19 cellular contexts compared by ENCODE assay signal in genomic region chr20:61643631-61644386, GRCh38.
DNase-seq lines count a peak whose midpoint lies in the region; ATAC-seq and TF ChIP-seq lines count a peak whose summit lies in the region.
"Had no signal": no experiment of that assay in that cellular context is flagged by ENCODE, and none has a peak within 500 bp of the region (broad histone marks: within the 10 kb centered on the region; RNA-seq: fewer than 3 reads in every experiment).

No MANE protein-coding gene starts in this region.

- no peaks in the 10 kb centered on the region for H3K36me3 ChIP-seq in OCI-LY7 (ENCODE audit: insufficient read depth, low read length)
- H3K36me3 ChIP-seq in gastroesophageal sphincter, result no peaks in the 10 kb centered on the region
- H3K36me3 ChIP-seq: BE2C had no signal

- in situ Hi-C loops in GM13976 (cut with MboI; ENCODE audit: low sequenced_read_pairs, unreplicated experiment), result no loop called here

- H4K20me1 ChIP-seq in OCI-LY7 (ENCODE audit: insufficient read depth, low read length), result no peaks in the 10 kb centered on the region

- TF ChIP-seq CTCF in AG09309 (IDR thresholded peaks at IDR 0.05; ENCODE audit: control insufficient read depth, insufficient read depth, low read depth, low read length, missing control alignments) (peak; percentile 15), OCI-LY7 (conservative IDR thresholded peaks at IDR 0.05; ENCODE audit: low read length) (0 out of 2 replicates have a peak, but pooled peaks have one; percentile 12), gastroesophageal sphincter (IDR thresholded peaks at IDR 0.05) (no peak), nephron progenitor cell (IDR thresholded peaks at IDR 0.05) (no peak), GM13976 (IDR thresholded peaks at IDR 0.05; ENCODE audit: borderline replicate concordance, control extremely low read depth, extremely low read depth, insufficient read depth, missing control alignments) (no peak)

- H3K4me3 ChIP-seq in AG09309 (ENCODE audit: control insufficient read depth, low read depth, low read length) (no peak overlapping the region), OCI-LY7 (ENCODE audit: low read depth, low read length, poor library complexity, severe bottlenecking) (no peak overlapping the region), gastroesophageal sphincter (no peak overlapping the region)
- H3K4me3 ChIP-seq: PC-9, SK-N-MC had no signal

- POLR2A ChIA-PET in OCI-LY7 (lab: Charles Lee), result no interaction called here

- H2AFZ ChIP-seq in OCI-LY7 (ENCODE audit: low read length), result no peak overlapping the region
- H2AFZ ChIP-seq: PC-9 had no signal

- DNase-seq in AG09309 (ENCODE audit: low read depth) (no peak), OCI-LY7 (ENCODE audit: low spot score) (no peak), nephron progenitor cell (no peak), GM13976 (ENCODE audit: low spot score) (no peak), left colon (no peak)
- DNase-seq: ACHN; BE2C; CD8-positive, alpha-beta T cell; H9; MV-4-11; NCI-H1417; NCI-H1930; NCI-H446; NCI-H69; PC-9 had no signal

- peak overlapping the region; percentile 49 for H3K27ac Mint-ChIP-seq in nephron progenitor cell
- H3K27ac Mint-ChIP-seq: CD8-positive, alpha-beta T cell; H9 had no signal

- no peaks in the 10 kb centered on the region for H3K36me3 Mint-ChIP-seq in nephron progenitor cell (ENCODE audit: low read depth)
- H3K36me3 Mint-ChIP-seq: CD8-positive, alpha-beta T cell had no signal

- H3K27me3 Mint-ChIP-seq in nephron progenitor cell (ENCODE audit: low read depth, poor library complexity), result peaks cover 11% of the 10 kb centered on the region

- no TSS peak for BruUV-seq in OCI-LY7 (replicated peaks; lab: Mats Ljungman, UMichigan)

- H3K27me3 ChIP-seq in gastroesophageal sphincter, result peaks cover 69% of the 10 kb centered on the region
- H3K27me3 ChIP-seq: BE2C had no signal

- no peak for TF ChIP-seq POLR2A in gastroesophageal sphincter (IDR thresholded peaks at IDR 0.05)

- CTCF ChIA-PET in OCI-LY7 (lab: Charles Lee; ENCODE audit: unreplicated experiment), result no interaction called here

- H3K9me2 ChIP-seq in OCI-LY7 (ENCODE audit: insufficient read depth, low read length), result no peaks in the 10 kb centered on the region

- TF ChIP-seq EP300 in gastroesophageal sphincter (IDR thresholded peaks at IDR 0.05), result no peak

- ATAC-seq in gastroesophageal sphincter (peak; percentile 22), GM21367 (IDR thresholded peaks at IDR 0.05; ENCODE audit: unreplicated experiment) (no peak), GM19328 (IDR thresholded peaks at IDR 0.05; ENCODE audit: unreplicated experiment) (no peak), left colon (no peak)
- ATAC-seq: CD8-positive, alpha-beta T cell had no signal

- intact Hi-C loops in OCI-LY7 (cut with micrococcal nuclease; ENCODE audit: unreplicated experiment) (no loop called here), left colon (cut with DNase I, micrococcal nuclease) (no loop called here)

- H3K4me1 Mint-ChIP-seq in nephron progenitor cell, result peaks cover 35% of the 10 kb centered on the region

- H3K4me1 ChIP-seq in OCI-LY7 (ENCODE audit: insufficient read depth, low read length, poor library complexity, severe bottlenecking), result no peaks in the 10 kb centered on the region
- no peaks in the 10 kb centered on the region for H3K4me1 ChIP-seq in gastroesophageal sphincter
- H3K4me1 ChIP-seq: BE2C had no signal

- no peak overlapping the region for H3K4me2 ChIP-seq in OCI-LY7 (ENCODE audit: low read length)
- H3K4me2 ChIP-seq: PC-9 had no signal

- 44 to 69% methylated on average over 2 to 9 of the region's 13 CpGs for WGBS in gastroesophageal sphincter (ENCODE audit: low coverage in 1 of 2), 2 donors

- no peak overlapping the region for H3K4me3 Mint-ChIP-seq in nephron progenitor cell
- H3K4me3 Mint-ChIP-seq: CD8-positive, alpha-beta T cell; H9 had no signal

- no peak overlapping the region for H3K27ac ChIP-seq in OCI-LY7 (ENCODE audit: low read depth, low read length, poor library complexity, severe bottlenecking)
- H3K27ac ChIP-seq in gastroesophageal sphincter, result no peak overlapping the region
- H3K27ac ChIP-seq: PC-9, SK-N-MC had no signal

- no peaks in the 10 kb centered on the region for H3K79me2 ChIP-seq in OCI-LY7 (ENCODE audit: insufficient read depth, low read depth, low read length)

- no peaks in the 10 kb centered on the region for H3K9me3 ChIP-seq in OCI-LY7 (ENCODE audit: low read length)
- H3K9me3 ChIP-seq in gastroesophageal sphincter, result peaks cover 0 to 15% (median 0%) of the 10 kb centered on the region in 3 donors
- H3K9me3 ChIP-seq: BE2C had no signal

- H3K9me3 Mint-ChIP-seq in nephron progenitor cell, result peaks cover 9% of the 10 kb centered on the region
- H3K9me3 Mint-ChIP-seq: CD8-positive, alpha-beta T cell had no signal

Comparison
In these comparisons a context has a peak if more than half of its experiments do, and no peak if none do; other contexts are left out.
1. CTCF ChIP-seq: peak in AG09309 (single experiment) and OCI-LY7 (single experiment); none in gastroesophageal sphincter (0 of 4), nephron progenitor cell (single experiment) and GM13976 (single experiment).